Comparison of ENCODE assay signal across 11 cellular contexts in the genomic region with DNA sequence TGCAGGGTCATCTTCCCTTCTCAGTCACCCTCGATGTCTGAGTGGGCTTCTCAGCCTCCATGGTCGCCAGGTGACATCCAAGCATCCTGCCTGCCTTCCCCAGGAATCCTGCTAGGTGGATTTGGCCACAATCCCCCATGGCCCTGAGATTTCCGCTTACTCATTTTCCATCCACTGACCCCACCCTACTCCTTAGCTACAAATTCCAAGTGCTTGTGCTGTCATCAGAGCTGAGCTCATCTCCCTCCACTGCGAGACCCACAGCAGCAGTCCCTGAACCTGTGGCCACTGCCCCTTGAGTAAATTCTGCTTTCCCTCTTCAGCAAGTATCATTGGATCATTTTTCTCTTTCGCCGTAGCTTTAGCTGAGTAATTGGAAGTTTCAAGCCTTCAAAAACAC.
A peak's percentile ranks its signal among the peaks of the same experiment; 100 is the strongest.
DNase-seq lines count a peak whose midpoint lies in the region; ATAC-seq and TF ChIP-seq lines count a peak whose summit lies in the region.
"Had no signal": no experiment of that assay in that cellular context is flagged by ENCODE, and none has a peak within 500 bp of the region (broad histone marks: within the 10 kb centered on the region; RNA-seq: fewer than 3 reads in every experiment).

No MANE protein-coding gene starts in this region.

- H3K4me1 ChIP-seq in SJSA1 (replicated peaks) (peaks cover 30% of the 10 kb centered on the region), gastroesophageal sphincter (peaks cover 0 to 24% (median 9%) of the 10 kb centered on the region in 3 donors), sigmoid colon (peaks cover 0 to 26% (median 23%) of the 10 kb centered on the region in 4 donors), MM.1S (ENCODE audit: low read length) (no peaks in the 10 kb centered on the region)

- H3K27ac ChIP-seq in SJSA1 (peak overlapping the region; percentile 84), gastroesophageal sphincter (peak overlapping the region in 3 of 4 donors; percentile 86 to 88 (median 86)), sigmoid colon (peak overlapping the region; percentile 77 to 94 (median 84)), MM.1S (ENCODE audit: low read length) (no peak overlapping the region)
- H3K27ac ChIP-seq: C4-2B had no signal

- DNase-seq in AG20443 (ENCODE audit: low spot score) (peak; percentile 65), SJSA1 (ENCODE audit: low read depth in 1 of 2, low spot score in 2 of 2) (peak in 1 of 2 experiments; percentile 69), sigmoid colon (no peak), MM.1S (no peak), H7 (no peak)
- DNase-seq: naive B cell, RPMI8226 had no signal

- H3K27me3 ChIP-seq in SJSA1 (replicated peaks) (no peaks in the 10 kb centered on the region), gastroesophageal sphincter (no peaks in the 10 kb centered on the region), sigmoid colon (no peaks in the 10 kb centered on the region), MM.1S (replicated peaks; ENCODE audit: insufficient read depth, low read length) (no peaks in the 10 kb centered on the region), H7 (ENCODE audit: control insufficient read depth, insufficient read depth, low read length) (no peaks in the 10 kb centered on the region)

- no peak overlapping the region for H2AFZ ChIP-seq in MM.1S (ENCODE audit: low read length)

- no peak overlapping the region for H3K9ac ChIP-seq in MM.1S (ENCODE audit: low read length)

- H3K36me3 ChIP-seq in SJSA1 (no peaks in the 10 kb centered on the region), gastroesophageal sphincter (no peaks in the 10 kb centered on the region), sigmoid colon (no peaks in the 10 kb centered on the region), MM.1S (replicated peaks; ENCODE audit: insufficient read depth, low read length) (no peaks in the 10 kb centered on the region), H7 (replicated peaks; ENCODE audit: control insufficient read depth, insufficient read depth, low read length) (no peaks in the 10 kb centered on the region)

- 72 to 73% methylated on average over 6 of the region's 6 CpGs for WGBS in gastroesophageal sphincter (ENCODE audit: low coverage in 1 of 2), 2 donors
- WGBS in sigmoid colon, 2 donors, result 58 to 81% methylated on average over 6 of the region's 6 CpGs

- H3K79me2 ChIP-seq in MM.1S (ENCODE audit: low read length), result no peaks in the 10 kb centered on the region

- no peaks in the 10 kb centered on the region for H4K20me1 ChIP-seq in MM.1S (ENCODE audit: insufficient read depth, low read length)

- H3K4me2 ChIP-seq in MM.1S (ENCODE audit: low read depth, low read length), result no peak overlapping the region

- H3K9me3 ChIP-seq in SJSA1 (replicated peaks) (no peaks in the 10 kb centered on the region), gastroesophageal sphincter (no peaks in the 10 kb centered on the region), sigmoid colon (no peaks in the 10 kb centered on the region), MM.1S (replicated peaks; ENCODE audit: insufficient read depth, low read length) (no peaks in the 10 kb centered on the region)

- TF ChIP-seq CTCF in gastroesophageal sphincter (IDR thresholded peaks at IDR 0.05) (no peak), sigmoid colon (IDR thresholded peaks at IDR 0.05) (no peak), MM.1S (IDR thresholded peaks at IDR 0.05; ENCODE audit: low read length) (no peak)

- TF ChIP-seq POLR2A in gastroesophageal sphincter (IDR thresholded peaks at IDR 0.05) (no peak), sigmoid colon (IDR thresholded peaks at IDR 0.05) (no peak)

- no peak for TF ChIP-seq EP300 in gastroesophageal sphincter (IDR thresholded peaks at IDR 0.05)
- no peak for TF ChIP-seq EP300 in sigmoid colon (IDR thresholded peaks at IDR 0.05)

- H3K9me2 ChIP-seq in MM.1S (replicated peaks; ENCODE audit: insufficient read depth, low read length), result no peaks in the 10 kb centered on the region; the same call in 1 of the 2 replicates

- no peaks in the 10 kb centered on the region for H3F3A ChIP-seq in MM.1S (ENCODE audit: insufficient read depth, low read length)

- ATAC-seq in gastroesophageal sphincter (no peak), HG03457 (IDR thresholded peaks at IDR 0.05; ENCODE audit: unreplicated experiment) (no peak), GM19452 (IDR thresholded peaks at IDR 0.05; ENCODE audit: unreplicated experiment) (no peak)

- H3K4me3 ChIP-seq in SJSA1 (no peak overlapping the region), gastroesophageal sphincter (no peak overlapping the region), sigmoid colon (no peak overlapping the region), MM.1S (ENCODE audit: low read length) (no peak overlapping the region), H7 (ENCODE audit: insufficient read depth, low read depth, low read length) (no peak overlapping the region)

- intact Hi-C loops in sigmoid colon (cut with DNase I), result no loop called here
